Comparison of ENCODE assay signal across 17 cellular contexts in genomic region chr7:4801839-4802231, GRCh38. TPM values are rescaled to one million over a fixed set of nuclear protein-coding genes. Genes with fewer than 3 reads are reported as not detected.
DNase-seq lines count a peak whose midpoint lies in the region; ATAC-seq, FAIRE-seq and TF ChIP-seq lines count a peak whose summit lies in the region.
"Had no signal": no experiment of that assay in that cellular context is flagged by ENCODE, and none has a peak within 500 bp of the region (broad histone marks: within the 10 kb centered on the region; RNA-seq: fewer than 3 reads in every experiment).

No MANE protein-coding gene starts in this region.

- H3K4me3 ChIP-seq in HepG2 (replicated peaks in 1 of 3; ENCODE audit: insufficient read depth in 1 of 3, low read depth in 2 of 3, low read length in 3 of 3), result no peak overlapping the region
- no peak overlapping the region for H3K4me3 ChIP-seq in right lobe of liver
- no peak overlapping the region for H3K4me3 ChIP-seq in WERI-Rb-1 (ENCODE audit: low read depth, low read length)
- H3K4me3 ChIP-seq in neuronal stem cell (ENCODE audit: low read length in 2 of 2), result no peak overlapping the region
- H3K4me3 ChIP-seq: GM23338 had no signal

- no peak overlapping the region for H4K91ac ChIP-seq in neuronal stem cell (ENCODE audit: low read depth, low read length, poor library complexity)

- no peak overlapping the region for H2BK15ac ChIP-seq in neuronal stem cell (ENCODE audit: low read length)

- H3K23ac ChIP-seq in neuronal stem cell (ENCODE audit: low read depth, low read length, poor library complexity), result no peak overlapping the region

- H2BK12ac ChIP-seq in neuronal stem cell (ENCODE audit: low read length), result no peak overlapping the region

- TF ChIP-seq EP300 in HepG2 (IDR thresholded peaks at IDR 0.05; ENCODE audit: low read depth in 2 of 2, low read length in 2 of 2) (no peak), HepG2 (CRISPR knock-in tag; IDR thresholded peaks at IDR 0.05; ENCODE audit: borderline replicate concordance) (no peak)

- no peak overlapping the region for H3K4ac ChIP-seq in neuronal stem cell (ENCODE audit: low read length)

- TF ChIP-seq POLR2A in HepG2 (IDR thresholded peaks at IDR 0.05; ENCODE audit: insufficient read depth in 1 of 2, low read depth in 2 of 2, low read length in 2 of 2) (no peak), right lobe of liver (IDR thresholded peaks at IDR 0.05) (no peak)

- CTCF ChIA-PET in HepG2 (lab: Yijun Ruan, JAX; ENCODE audit: low intra/inter-chr PET ratio, low total read pairs), result no interaction called here

- H2AFZ ChIP-seq in HepG2 (ENCODE audit: low read length) (no peak overlapping the region), neuronal stem cell (ENCODE audit: low read length) (no peak overlapping the region)
- H2AFZ ChIP-seq: GM23338 had no signal

- in situ Hi-C loops in HepG2 (cut with HindIII; ENCODE audit: extremely low pct_ligation_motif_present, low pct_unique_long_range_greater_than_20kb), result no loop called here

- 14% methylated on average over 7 of the region's 18 CpGs for WGBS in HepG2 (ENCODE audit: low lambda C conversion rate)
- 83% methylated on average over 2 of the region's 18 CpGs for WGBS in right lobe of liver (ENCODE audit: insufficient coverage, low coverage, low lambda C conversion rate, missing lambda C conversion rate)
- WGBS in neuronal stem cell (ENCODE audit: extremely low coverage in 2 of 2, insufficient read length in 2 of 2, insufficient replicate concordance in 1 of 2), 2 donors, result no CpG with 5 or more reads among the region's 18 CpGs

- H3K27me3 ChIP-seq in HepG2 (ENCODE audit: control insufficient read depth in 1 of 2, insufficient read depth in 2 of 2, low read length in 2 of 2) (peaks cover 4 to 31% of the 10 kb centered on the region in 2 experiments; a peak in 3 of 5 replicates), right lobe of liver (no peaks in the 10 kb centered on the region), WERI-Rb-1 (ENCODE audit: insufficient read depth, low read depth, severe bottlenecking) (no peaks in the 10 kb centered on the region), neuronal stem cell (ENCODE audit: control insufficient read depth in 3 of 3, insufficient read depth in 3 of 3, low read depth in 1 of 3, low read length in 3 of 3) (no peaks in the 10 kb centered on the region)

- H2AK5ac ChIP-seq in neuronal stem cell (ENCODE audit: low read depth, low read length), result no peak overlapping the region

- H2BK120ac ChIP-seq in neuronal stem cell (ENCODE audit: low read depth, low read length), result no peak overlapping the region

- ATAC-seq in HepG2 (no peak; the same call in 2 of the 3 replicates), right lobe of liver (no peak)
- ATAC-seq: CD8-positive, alpha-beta T cell; GM23338 had no signal

- H3K36me3 ChIP-seq in HepG2 (replicated peaks in 1 of 2; ENCODE audit: control insufficient read depth in 1 of 2, insufficient read depth in 2 of 2, low read length in 2 of 2), result no peaks in the 10 kb centered on the region
- H3K36me3 ChIP-seq in right lobe of liver, result no peaks in the 10 kb centered on the region
- peaks cover 23% of the 10 kb centered on the region for H3K36me3 ChIP-seq in WERI-Rb-1
- H3K36me3 ChIP-seq in neuronal stem cell (replicated peaks in 1 of 2; ENCODE audit: control insufficient read depth in 2 of 2, insufficient read depth in 2 of 2, low read length in 2 of 2), result peaks cover 0 to 3% of the 10 kb centered on the region in 2 donors

- H3K14ac ChIP-seq in neuronal stem cell (ENCODE audit: low read length), result peak overlapping the region; percentile 21

- H3K18ac ChIP-seq in neuronal stem cell (ENCODE audit: low read length), result peak overlapping the region; percentile 64

- H4K20me1 ChIP-seq in HepG2 (ENCODE audit: insufficient read depth, low read length), result no peaks in the 10 kb centered on the region

- intact Hi-C loops in HepG2 (cut with micrococcal nuclease; ENCODE audit: unreplicated experiment) (no loop called here), right lobe of liver (cut with DNase I) (loop anchor here (5.0 to 10.0 kb wide), 2 partner anchors 280 to 283 kb away; no protein-coding TSS in a partner anchor)

- H3K4me1 ChIP-seq in HepG2 (ENCODE audit: insufficient read depth, low read length) (peaks cover 14% of the 10 kb centered on the region), right lobe of liver (no peaks in the 10 kb centered on the region), neuronal stem cell (ENCODE audit: control insufficient read depth in 2 of 2, insufficient read depth in 1 of 2, low read depth in 1 of 2, low read length in 2 of 2) (peaks cover 0 to 5% of the 10 kb centered on the region in 2 donors)

- H3K79me1 ChIP-seq in neuronal stem cell (ENCODE audit: low read depth, low read length), result no peaks in the 10 kb centered on the region

- POLR2A ChIA-PET in HepG2 (lab: Yijun Ruan, JAX), result no interaction called here

- DNase-seq in HepG2 (ENCODE audit: low spot score) (no peak), right lobe of liver (no peak), DMS53 treated with DMSO at 0.1 percent for 48 hours (lab: John Stamatoyannopoulos, UW; ENCODE audit: unreplicated experiment) (peak; percentile 16), WERI-Rb-1 (no peak), neuronal stem cell (ENCODE audit: low spot score) (no peak), dedifferentiated amniotic fluid mesenchymal stem cell (ENCODE audit: extremely low spot score) (no peak)
- DNase-seq in activated CD4-positive, CD25-positive, alpha-beta regulatory T cell (lab: John Stamatoyannopoulos, UW), result no peak
- DNase-seq in activated T-cell treated with anti-CD3 and anti-CD28 coated beads, Interleukin-2, amount 50 U/mL, for 1 hour, result no peak
- DNase-seq: ACHN; CD8-positive, alpha-beta T cell; COR-L47; H9 had no signal

- H4K8ac ChIP-seq in neuronal stem cell (ENCODE audit: low read depth, low read length), result no peak overlapping the region

- H3K9me3 ChIP-seq in HepG2 (ENCODE audit: low read length) (no peaks in the 10 kb centered on the region), right lobe of liver (no peaks in the 10 kb centered on the region), WERI-Rb-1 (ENCODE audit: severe bottlenecking) (no peaks in the 10 kb centered on the region), neuronal stem cell (replicated peaks in 1 of 2; ENCODE audit: control insufficient read depth in 2 of 2, insufficient read depth in 1 of 2, low read depth in 1 of 2, low read length in 2 of 2) (no peaks in the 10 kb centered on the region)

- H3K27ac ChIP-seq in HepG2 (ENCODE audit: extremely low read length, insufficient read depth, low read length) (no peak overlapping the region), right lobe of liver (no peak overlapping the region), WERI-Rb-1 (peak overlapping the region; percentile 73), neuronal stem cell (replicated peaks; ENCODE audit: low read length) (no peak overlapping the region)

- BruUV-seq in HepG2 (replicated peaks; lab: Mats Ljungman, UMichigan), result no TSS peak

- TF ChIP-seq RAD21 in HepG2 (CRISPR knock-in tag; IDR thresholded peaks at IDR 0.05), result no peak

- H3K4me2 ChIP-seq in HepG2 (ENCODE audit: low read depth, low read length) (0 out of 2 replicates have a peak overlapping the region, but pooled peaks have one; percentile 18), neuronal stem cell (ENCODE audit: insufficient read depth, low read length, poor library complexity, severe bottlenecking) (no peak overlapping the region)
- H3K4me2 ChIP-seq: GM23338 had no signal

- no peak for FAIRE-seq in HepG2 (lab: Jason Lieb, UNC)
- FAIRE-seq: GM18507 had no signal

- H3K9ac ChIP-seq in HepG2 (ENCODE audit: insufficient read depth, low read depth, low read length) (no peak overlapping the region), neuronal stem cell (ENCODE audit: low read depth, low read length, poor library complexity) (no peak overlapping the region)

- H3K79me2 ChIP-seq in HepG2 (ENCODE audit: insufficient read depth, low read length), result no peaks in the 10 kb centered on the region

- peak overlapping the region; percentile 66 for H2BK5ac ChIP-seq in neuronal stem cell (ENCODE audit: low read length)

- TF ChIP-seq CTCF in HepG2 (CRISPR knock-in tag; IDR thresholded peaks at IDR 0.05) (no peak), right lobe of liver (IDR thresholded peaks at IDR 0.05) (no peak), WERI-Rb-1 (IDR thresholded peaks at IDR 0.05; ENCODE audit: low read depth, low read length) (no peak)

RNA-seq across cellular contexts. Expression of gene AP5Z1, which starts 26.4 kb away (rescaled TPM):
- total RNA-seq in HepG2 (2016; rRNA removed; fragmentation: Illumina TruSeq; extraction: Trizol) (7.4 and 15.1 TPM in 2 replicates), right lobe of liver (10 to 100 TPM in 5 of 6 experiments, 1 to 10 TPM in 1; 9.7 to 23.6 (median 14.2) TPM)
- total RNA-seq in HepG2 (2016; cell fraction: cytosol; rRNA removed; fragmentation: Illumina TruSeq; extraction: Trizol; ENCODE audit: low read depth), result 3.5 and 6.4 TPM in 2 replicates
- total RNA-seq in HepG2 (2016; cell fraction: insoluble cytoplasmic fraction; rRNA removed; fragmentation: Illumina TruSeq; extraction: Trizol), result 7.5 and 15.3 TPM in 2 replicates
- 4.1 and 5.0 TPM in 2 replicates for total RNA-seq in HepG2 (2016; cell fraction: membrane; rRNA removed; fragmentation: Illumina TruSeq; extraction: Trizol)
- total RNA-seq in HepG2 (2016; cell fraction: nucleus; rRNA removed; fragmentation: Illumina TruSeq; extraction: Trizol), result 18.0 and 18.9 TPM in 2 replicates
- 9.3 and 16.0 TPM in 2 replicates for polyA plus RNA-seq in HepG2 (2011; rRNA removed)
- polyA plus RNA-seq in HepG2 (2011; cell fraction: cytosol; rRNA removed), result 3.8 and 7.7 TPM in 2 replicates
- 83.4 and 101 TPM in 2 replicates for polyA plus RNA-seq in HepG2 (2011; cell fraction: nucleus; rRNA removed)
- polyA plus RNA-seq in HepG2 (2012), result 5.9 and 7.4 TPM in 2 replicates
- polyA plus RNA-seq in HepG2 (2016; cell fraction: cytosol; fragmentation: Illumina TruSeq; extraction: Trizol; ENCODE audit: low read depth), result 1.8 and 2.1 TPM in 2 replicates
- polyA plus RNA-seq in HepG2 (2016; cell fraction: insoluble cytoplasmic fraction; fragmentation: Illumina TruSeq; extraction: Trizol; ENCODE audit: low read depth), result 7.7 and 9.3 TPM in 2 replicates
- polyA plus RNA-seq in HepG2 (2016; cell fraction: membrane; fragmentation: Illumina TruSeq; extraction: Trizol; ENCODE audit: low read depth), result 3.1 and 4.0 TPM in 2 replicates
- 42.6 and 43.4 TPM in 2 replicates for polyA plus RNA-seq in HepG2 (2016; cell fraction: nucleus; fragmentation: Illumina TruSeq; extraction: Trizol; ENCODE audit: insufficient read depth, low read depth)
- polyA minus RNA-seq in HepG2 (2011; rRNA and poly(A)+ RNA removed; ENCODE audit: low replicate concordance), result 14.8 and 17.9 TPM in 2 replicates
- 6.2 and 7.0 TPM in 2 replicates for polyA minus RNA-seq in HepG2 (2011; cell fraction: cytosol; rRNA and poly(A)+ RNA removed)
- polyA minus RNA-seq in HepG2 (2011; cell fraction: nucleus; rRNA and poly(A)+ RNA removed), result 28.0 and 28.3 TPM in 2 replicates
- 6.0 TPM for polyA plus RNA-seq in neuronal stem cell (2013, experiment 1 of 2)
- 6.1 TPM for polyA plus RNA-seq in neuronal stem cell (2013, experiment 2 of 2)

RNA-seq across cellular contexts. Expression of gene PAPOLB, which starts 60.0 kb away (rescaled TPM):
- total RNA-seq in HepG2 (2016; rRNA removed; fragmentation: Illumina TruSeq; extraction: Trizol) (not detected in 2 replicates), right lobe of liver (not detected)
- not detected in 2 replicates for total RNA-seq in HepG2 (2016; cell fraction: cytosol; rRNA removed; fragmentation: Illumina TruSeq; extraction: Trizol; ENCODE audit: low read depth)
- not detected in 2 replicates for total RNA-seq in HepG2 (2016; cell fraction: insoluble cytoplasmic fraction; rRNA removed; fragmentation: Illumina TruSeq; extraction: Trizol)
- total RNA-seq in HepG2 (2016; cell fraction: membrane; rRNA removed; fragmentation: Illumina TruSeq; extraction: Trizol), result not detected in 2 replicates
- not detected in 2 replicates for total RNA-seq in HepG2 (2016; cell fraction: nucleus; rRNA removed; fragmentation: Illumina TruSeq; extraction: Trizol)
- not detected in 2 replicates for polyA plus RNA-seq in HepG2 (2011; rRNA removed)
- polyA plus RNA-seq in HepG2 (2011; cell fraction: cytosol; rRNA removed), result not detected in 2 replicates
- not detected in 2 replicates for polyA plus RNA-seq in HepG2 (2011; cell fraction: nucleus; rRNA removed)
- polyA plus RNA-seq in HepG2 (2012), result not detected in 2 replicates
- not detected in 2 replicates for polyA plus RNA-seq in HepG2 (2016; cell fraction: cytosol; fragmentation: Illumina TruSeq; extraction: Trizol; ENCODE audit: low read depth)
- not detected in 2 replicates for polyA plus RNA-seq in HepG2 (2016; cell fraction: insoluble cytoplasmic fraction; fragmentation: Illumina TruSeq; extraction: Trizol; ENCODE audit: low read depth)
- not detected in 2 replicates for polyA plus RNA-seq in HepG2 (2016; cell fraction: membrane; fragmentation: Illumina TruSeq; extraction: Trizol; ENCODE audit: low read depth)
- polyA plus RNA-seq in HepG2 (2016; cell fraction: nucleus; fragmentation: Illumina TruSeq; extraction: Trizol; ENCODE audit: insufficient read depth, low read depth), result not detected in 2 replicates
- polyA minus RNA-seq in HepG2 (2011; rRNA and poly(A)+ RNA removed; ENCODE audit: low replicate concordance), result not detected in 2 replicates
- not detected in 2 replicates for polyA minus RNA-seq in HepG2 (2011; cell fraction: cytosol; rRNA and poly(A)+ RNA removed)
- not detected in 2 replicates for polyA minus RNA-seq in HepG2 (2011; cell fraction: nucleus; rRNA and poly(A)+ RNA removed)
- not detected for polyA plus RNA-seq in neuronal stem cell (2013, experiment 1 of 2)
- 0.01 TPM for polyA plus RNA-seq in neuronal stem cell (2013, experiment 2 of 2)
- total RNA-seq: A172; CD8-positive, alpha-beta T cell; Daoy had no signal
- polyA plus RNA-seq: CD14-positive monocyte had no signal
